ENCODE assay signal across 10 cellular contexts in genomic region chr11:3836903-3837302, GRCh38. TPM values are rescaled to one million over a fixed set of nuclear protein-coding genes. Genes with fewer than 3 reads are reported as not detected.
A peak's percentile ranks its signal among the peaks of the same experiment; 100 is the strongest.
DNase-seq lines count a peak whose midpoint lies in the region; ATAC-seq, FAIRE-seq and TF ChIP-seq lines count a peak whose summit lies in the region.
"Had no signal": no experiment of that assay in that cellular context is flagged by ENCODE, and none has a peak within 500 bp of the region (broad histone marks: within the 10 kb centered on the region; RNA-seq: fewer than 3 reads in every experiment).

No MANE protein-coding gene starts in this region.

- no peak for DNase-seq in HepG2 (ENCODE audit: low spot score)
- DNase-seq in activated effector memory CD4-positive, alpha-beta T cell treated with Interleukin-2 at 50 U/mL for 16 hours, result peak; percentile 45
- no peak for DNase-seq in lung (ENCODE audit: low spot score)
- peak; percentile 78 to 79 for DNase-seq in aorta
- no peak for DNase-seq in DMS53 treated with DMSO at 0.1 percent for 48 hours (lab: John Stamatoyannopoulos, UW; ENCODE audit: unreplicated experiment)
- DNase-seq in ovary, result no peak
- no peak for DNase-seq in BE2C
- DNase-seq: ACHN, NCI-H1092 had no signal

- TF ChIP-seq POLR2A in HepG2 (IDR thresholded peaks at IDR 0.05; ENCODE audit: insufficient read depth in 1 of 2, low read depth in 2 of 2, low read length in 2 of 2) (no peak), ovary (IDR thresholded peaks at IDR 0.05) (no peak)

- H3K4me3 ChIP-seq in liver (ENCODE audit: low read depth in 1 of 3, low read length in 3 of 3) (no peak overlapping the region), HepG2 (replicated peaks in 1 of 3; ENCODE audit: insufficient read depth in 1 of 3, low read depth in 2 of 3, low read length in 3 of 3) (no peak overlapping the region), lung (no peak overlapping the region), aorta (ENCODE audit: low read length in 2 of 2) (no peak overlapping the region), ovary (no peak overlapping the region), BE2C (ENCODE audit: low read depth, low read length) (no peak overlapping the region)

- WGBS in liver, result 77% methylated on average over 5 of the region's 5 CpGs
- WGBS in HepG2 (ENCODE audit: low lambda C conversion rate), result 94% methylated on average over 5 of the region's 5 CpGs
- 30 to 52% methylated on average over 4 to 5 of the region's 5 CpGs for WGBS in lung, 2 donors
- WGBS in aorta, 2 donors, result 88 to 96% methylated on average over 5 of the region's 5 CpGs
- WGBS in ovary, 3 donors, result 57 to 64% (median 60%) methylated on average over 5 of the region's 5 CpGs

- H3K9ac ChIP-seq in liver (ENCODE audit: low read depth in 1 of 2, low read length in 2 of 2), result peak overlapping the region in 1 of 2 donors; percentile 16
- no peak overlapping the region for H3K9ac ChIP-seq in HepG2 (ENCODE audit: insufficient read depth, low read depth, low read length)

- H2AFZ ChIP-seq in HepG2 (ENCODE audit: low read length), result no peak overlapping the region

- FAIRE-seq in HepG2 (lab: Jason Lieb, UNC), result no peak

- in situ Hi-C loops in HepG2 (cut with HindIII; ENCODE audit: extremely low pct_ligation_motif_present, low pct_unique_long_range_greater_than_20kb), result no loop called here

- no peak for TF ChIP-seq EP300 in HepG2 (IDR thresholded peaks at IDR 0.05; ENCODE audit: low read depth in 2 of 2, low read length in 2 of 2)
- TF ChIP-seq EP300 in HepG2 (CRISPR knock-in tag; IDR thresholded peaks at IDR 0.05; ENCODE audit: borderline replicate concordance), result no peak
- no peak for TF ChIP-seq EP300 in ovary (IDR thresholded peaks at IDR 0.05)

- TF ChIP-seq RAD21 in liver (IDR thresholded peaks at IDR 0.05) (no peak), HepG2 (CRISPR knock-in tag; IDR thresholded peaks at IDR 0.05) (no peak)

- intact Hi-C loops in HepG2 (cut with micrococcal nuclease; ENCODE audit: unreplicated experiment) (no loop called here), aorta (cut with DNase I) (no loop called here), ovary (cut with DNase I) (loop anchor here in 1 of 4 donors (5.0 kb wide), 1 partner anchor 40 kb away; the partner anchor contains the start of gene NUP98)

- H3K27me3 ChIP-seq in liver (ENCODE audit: control insufficient read depth in 4 of 4, insufficient read depth in 4 of 4, low read length in 3 of 4), result no peaks in the 10 kb centered on the region
- no peaks in the 10 kb centered on the region; a peak in 1 of 5 replicates for H3K27me3 ChIP-seq in HepG2 (ENCODE audit: control insufficient read depth in 1 of 2, insufficient read depth in 2 of 2, low read length in 2 of 2)
- no peaks in the 10 kb centered on the region for H3K27me3 ChIP-seq in lung (ENCODE audit: control insufficient read depth, insufficient read depth)
- no peaks in the 10 kb centered on the region for H3K27me3 ChIP-seq in aorta (ENCODE audit: control insufficient read depth in 1 of 2, insufficient read depth in 2 of 2, low read length in 1 of 2)
- no peaks in the 10 kb centered on the region for H3K27me3 ChIP-seq in ovary
- no peaks in the 10 kb centered on the region for H3K27me3 ChIP-seq in BE2C

- POLR2A ChIA-PET in HepG2 (lab: Yijun Ruan, JAX), result no interaction called here

- CTCF ChIA-PET in HepG2 (lab: Yijun Ruan, JAX; ENCODE audit: low intra/inter-chr PET ratio, low total read pairs), result no interaction called here

- TF ChIP-seq CTCF in liver (IDR thresholded peaks at IDR 0.05; ENCODE audit: low read depth, low read length, missing input control) (no peak), HepG2 (CRISPR knock-in tag; IDR thresholded peaks at IDR 0.05) (no peak), lung (IDR thresholded peaks at IDR 0.05; ENCODE audit: control extremely low read depth, extremely low read depth) (no peak), ovary (IDR thresholded peaks at IDR 0.05) (no peak), BE2C (IDR thresholded peaks at IDR 0.05; ENCODE audit: low read depth, low read length) (no peak)

- no peak overlapping the region for H3K4me2 ChIP-seq in HepG2 (ENCODE audit: low read depth, low read length)

- H3K36me3 ChIP-seq in liver (ENCODE audit: control insufficient read depth in 4 of 4, insufficient read depth in 3 of 4, low read depth in 1 of 4, low read length in 3 of 4), result no peaks in the 10 kb centered on the region
- H3K36me3 ChIP-seq in HepG2 (replicated peaks in 1 of 2; ENCODE audit: control insufficient read depth in 1 of 2, insufficient read depth in 2 of 2, low read length in 2 of 2), result peaks cover 2 to 4% of the 10 kb centered on the region in 2 experiments; a peak in 4 of 5 replicates
- peaks cover 0 to 2% of the 10 kb centered on the region in 2 donors for H3K36me3 ChIP-seq in lung (ENCODE audit: control insufficient read depth in 2 of 2, insufficient read depth in 2 of 2, low read length in 2 of 2)
- no peaks in the 10 kb centered on the region for H3K36me3 ChIP-seq in aorta (ENCODE audit: control insufficient read depth in 1 of 2, insufficient read depth in 2 of 2, low read length in 1 of 2)
- H3K36me3 ChIP-seq in ovary, result no peaks in the 10 kb centered on the region
- no peaks in the 10 kb centered on the region for H3K36me3 ChIP-seq in BE2C

- H4K20me1 ChIP-seq in HepG2 (ENCODE audit: insufficient read depth, low read length), result peaks cover 5% of the 10 kb centered on the region; the same call in 1 of the 2 replicates

- no peak for ATAC-seq in HepG2
- ATAC-seq in lung (ENCODE audit: insufficient read depth, low FRiP score), result no peak
- ATAC-seq in aorta (ENCODE audit: low FRiP score), result no peak

- H3K4me1 ChIP-seq in liver (ENCODE audit: control insufficient read depth in 4 of 4, insufficient read depth in 4 of 4, low read length in 3 of 4), result peaks cover 0 to 24% (median 10%) of the 10 kb centered on the region in 4 donors
- H3K4me1 ChIP-seq in HepG2 (ENCODE audit: insufficient read depth, low read length), result peaks cover 64% of the 10 kb centered on the region
- H3K4me1 ChIP-seq in lung (ENCODE audit: control insufficient read depth in 2 of 2, insufficient read depth in 2 of 2, low read length in 2 of 2), result peaks cover 26 to 44% of the 10 kb centered on the region in 2 donors
- H3K4me1 ChIP-seq in aorta (ENCODE audit: control insufficient read depth in 1 of 2, insufficient read depth in 2 of 2, low read length in 2 of 2), result no peaks in the 10 kb centered on the region
- peaks cover 17% of the 10 kb centered on the region for H3K4me1 ChIP-seq in ovary (ENCODE audit: insufficient read depth)
- no peaks in the 10 kb centered on the region for H3K4me1 ChIP-seq in BE2C

- H3K9me3 ChIP-seq in liver (ENCODE audit: control insufficient read depth in 4 of 4, low read length in 3 of 4) (no peaks in the 10 kb centered on the region), HepG2 (ENCODE audit: low read length) (no peaks in the 10 kb centered on the region), lung (ENCODE audit: control insufficient read depth in 2 of 2, insufficient read depth in 1 of 2, low read length in 1 of 2) (no peaks in the 10 kb centered on the region), aorta (ENCODE audit: control insufficient read depth, low read length) (no peaks in the 10 kb centered on the region), ovary (no peaks in the 10 kb centered on the region), BE2C (no peaks in the 10 kb centered on the region)

- peaks cover 27% of the 10 kb centered on the region for H3K79me2 ChIP-seq in HepG2 (ENCODE audit: insufficient read depth, low read length)

- peak overlapping the region; percentile 73 to 94 for H3K27ac ChIP-seq in liver (ENCODE audit: low read depth in 1 of 2, low read length in 2 of 2)
- H3K27ac ChIP-seq in HepG2 (ENCODE audit: extremely low read length, insufficient read depth, low read length), result no peak overlapping the region
- H3K27ac ChIP-seq in lung (ENCODE audit: low read depth in 1 of 2, low read length in 1 of 2), result peak overlapping the region; percentile 46 to 76
- H3K27ac ChIP-seq in aorta (ENCODE audit: low read depth in 1 of 2, low read length in 2 of 2), result no peak overlapping the region
- no peak overlapping the region for H3K27ac ChIP-seq in ovary

- no TSS peak for BruUV-seq in HepG2 (replicated peaks; lab: Mats Ljungman, UMichigan)

RNA-seq across cellular contexts. Expression of gene RHOG, which starts 3.9 kb away (rescaled TPM):
- 10 to 100 TPM in 1 of 2 donors, 1 to 10 TPM in 1; 7.4 to 13.8 TPM for total RNA-seq in liver
- polyA plus RNA-seq in liver, result 10 to 100 TPM; 21.9 to 32.9 TPM
- total RNA-seq in HepG2 (2016; rRNA removed; fragmentation: Illumina TruSeq; extraction: Trizol), result 7.7 TPM in 2 replicates
- 2.6 and 3.6 TPM in 2 replicates for total RNA-seq in HepG2 (2016; cell fraction: cytosol; rRNA removed; fragmentation: Illumina TruSeq; extraction: Trizol; ENCODE audit: low read depth)
- 5.8 and 6.8 TPM in 2 replicates for total RNA-seq in HepG2 (2016; cell fraction: insoluble cytoplasmic fraction; rRNA removed; fragmentation: Illumina TruSeq; extraction: Trizol)
- total RNA-seq in HepG2 (2016; cell fraction: membrane; rRNA removed; fragmentation: Illumina TruSeq; extraction: Trizol), result 5.8 and 7.4 TPM in 2 replicates
- 5.9 and 6.2 TPM in 2 replicates for total RNA-seq in HepG2 (2016; cell fraction: nucleus; rRNA removed; fragmentation: Illumina TruSeq; extraction: Trizol)
- 23.4 and 27.1 TPM in 2 replicates for polyA plus RNA-seq in HepG2 (2011; rRNA removed)
- polyA plus RNA-seq in HepG2 (2011; cell fraction: cytosol; rRNA removed), result 28.2 and 39.4 TPM in 2 replicates
- 16.2 and 18.8 TPM in 2 replicates for polyA plus RNA-seq in HepG2 (2011; cell fraction: nucleus; rRNA removed)
- polyA plus RNA-seq in HepG2 (2012), result 15.8 and 27.4 TPM in 2 replicates
- polyA plus RNA-seq in HepG2 (2016; cell fraction: cytosol; fragmentation: Illumina TruSeq; extraction: Trizol; ENCODE audit: low read depth), result 9.6 and 10.7 TPM in 2 replicates
- 21.0 and 25.0 TPM in 2 replicates for polyA plus RNA-seq in HepG2 (2016; cell fraction: insoluble cytoplasmic fraction; fragmentation: Illumina TruSeq; extraction: Trizol; ENCODE audit: low read depth)
- polyA plus RNA-seq in HepG2 (2016; cell fraction: membrane; fragmentation: Illumina TruSeq; extraction: Trizol; ENCODE audit: low read depth), result 18.5 and 19.3 TPM in 2 replicates
- 22.3 and 26.4 TPM in 2 replicates for polyA plus RNA-seq in HepG2 (2016; cell fraction: nucleus; fragmentation: Illumina TruSeq; extraction: Trizol; ENCODE audit: insufficient read depth, low read depth)
- 83.5 and 114 TPM in 2 replicates for polyA minus RNA-seq in HepG2 (2011; rRNA and poly(A)+ RNA removed; ENCODE audit: low replicate concordance)
- polyA minus RNA-seq in HepG2 (2011; cell fraction: cytosol; rRNA and poly(A)+ RNA removed), result 21.8 and 27.6 TPM in 2 replicates
- 11.5 and 17.4 TPM in 2 replicates for polyA minus RNA-seq in HepG2 (2011; cell fraction: nucleus; rRNA and poly(A)+ RNA removed)
- 10 to 100 TPM; 15.4 to 95.8 TPM for total RNA-seq in lung
- polyA plus RNA-seq in lung, result 100 to 1,000 TPM in 1 of 2 donors, 10 to 100 TPM in 1; 69.4 to 287 TPM
- 10 to 100 TPM; 54.5 to 58.5 TPM for total RNA-seq in aorta
- polyA plus RNA-seq in aorta, result 10 to 100 TPM; 48.6 to 61.0 TPM
- total RNA-seq in ovary, result 10 to 100 TPM; 23.6 to 49.2 (median 39.6) TPM
- polyA plus RNA-seq in ovary, result 10 to 100 TPM; 23.3 to 41.0 TPM
- 130 TPM for polyA plus RNA-seq in BE2C (2012; ENCODE audit: insufficient read depth, insufficient read length, low read depth)

RNA-seq across cellular contexts. Expression of gene STIM1, which starts 18.6 kb away (rescaled TPM):
- total RNA-seq in liver (10 to 100 TPM; 21.6 to 42.9 TPM), HepG2 (2016; rRNA removed; fragmentation: Illumina TruSeq; extraction: Trizol) (16.3 and 19.2 TPM in 2 replicates), lung (10 to 100 TPM; 49.7 to 56.4 TPM), aorta (10 to 100 TPM; 63.4 to 69.5 TPM), ovary (10 to 100 TPM; 26.1 to 68.5 (median 58.7) TPM)
- polyA plus RNA-seq in liver (10 to 100 TPM; 19.7 to 28.5 TPM), HepG2 (2011; rRNA removed) (28.5 and 33.3 TPM in 2 replicates), lung (10 to 100 TPM; 12.1 to 32.6 TPM), aorta (10 to 100 TPM; 14.9 to 34.1 TPM), ovary (10 to 100 TPM; 54.7 to 75.2 TPM)
- 4.1 and 5.8 TPM in 2 replicates for total RNA-seq in HepG2 (2016; cell fraction: cytosol; rRNA removed; fragmentation: Illumina TruSeq; extraction: Trizol; ENCODE audit: low read depth)
- total RNA-seq in HepG2 (2016; cell fraction: insoluble cytoplasmic fraction; rRNA removed; fragmentation: Illumina TruSeq; extraction: Trizol), result 10.3 and 20.0 TPM in 2 replicates
- 9.1 and 11.2 TPM in 2 replicates for total RNA-seq in HepG2 (2016; cell fraction: membrane; rRNA removed; fragmentation: Illumina TruSeq; extraction: Trizol)
- 32.4 and 32.5 TPM in 2 replicates for total RNA-seq in HepG2 (2016; cell fraction: nucleus; rRNA removed; fragmentation: Illumina TruSeq; extraction: Trizol)
- 25.0 and 31.9 TPM in 2 replicates for polyA plus RNA-seq in HepG2 (2011; cell fraction: cytosol; rRNA removed)
- polyA plus RNA-seq in HepG2 (2011; cell fraction: nucleus; rRNA removed), result 53.3 and 57.1 TPM in 2 replicates
- 41.4 and 42.4 TPM in 2 replicates for polyA plus RNA-seq in HepG2 (2012)
- 2.6 TPM in 2 replicates for polyA plus RNA-seq in HepG2 (2016; cell fraction: cytosol; fragmentation: Illumina TruSeq; extraction: Trizol; ENCODE audit: low read depth)
- polyA plus RNA-seq in HepG2 (2016; cell fraction: insoluble cytoplasmic fraction; fragmentation: Illumina TruSeq; extraction: Trizol; ENCODE audit: low read depth), result 10.3 and 12.6 TPM in 2 replicates
- 7.0 and 7.4 TPM in 2 replicates for polyA plus RNA-seq in HepG2 (2016; cell fraction: membrane; fragmentation: Illumina TruSeq; extraction: Trizol; ENCODE audit: low read depth)
- 37.7 and 37.8 TPM in 2 replicates for polyA plus RNA-seq in HepG2 (2016; cell fraction: nucleus; fragmentation: Illumina TruSeq; extraction: Trizol; ENCODE audit: insufficient read depth, low read depth)
- 46.4 and 107 TPM in 2 replicates for polyA minus RNA-seq in HepG2 (2011; rRNA and poly(A)+ RNA removed; ENCODE audit: low replicate concordance)
- 35.8 and 57.5 TPM in 2 replicates for polyA minus RNA-seq in HepG2 (2011; cell fraction: cytosol; rRNA and poly(A)+ RNA removed)
- polyA minus RNA-seq in HepG2 (2011; cell fraction: nucleus; rRNA and poly(A)+ RNA removed), result 43.4 and 64.5 TPM in 2 replicates
- polyA plus RNA-seq in BE2C (2012; ENCODE audit: insufficient read depth, insufficient read length, low read depth), result 29.2 TPM

RNA-seq across cellular contexts. Expression of gene PGAP2, which starts 28.5 kb away (rescaled TPM):
- 10 to 100 TPM; 11.6 to 12.3 TPM for total RNA-seq in liver
- 10 to 100 TPM in 1 of 2 donors, 1 to 10 TPM in 1; 10.0 to 14.8 TPM for polyA plus RNA-seq in liver
- 16.8 and 21.5 TPM in 2 replicates for total RNA-seq in HepG2 (2016; rRNA removed; fragmentation: Illumina TruSeq; extraction: Trizol)
- 20.3 and 25.5 TPM in 2 replicates for total RNA-seq in HepG2 (2016; cell fraction: cytosol; rRNA removed; fragmentation: Illumina TruSeq; extraction: Trizol; ENCODE audit: low read depth)
- total RNA-seq in HepG2 (2016; cell fraction: insoluble cytoplasmic fraction; rRNA removed; fragmentation: Illumina TruSeq; extraction: Trizol), result 17.1 and 19.6 TPM in 2 replicates
- 36.5 and 42.1 TPM in 2 replicates for total RNA-seq in HepG2 (2016; cell fraction: membrane; rRNA removed; fragmentation: Illumina TruSeq; extraction: Trizol)
- 16.9 and 22.3 TPM in 2 replicates for total RNA-seq in HepG2 (2016; cell fraction: nucleus; rRNA removed; fragmentation: Illumina TruSeq; extraction: Trizol)
- 46.8 and 47.8 TPM in 2 replicates for polyA plus RNA-seq in HepG2 (2011; rRNA removed)
- 34.6 and 41.7 TPM in 2 replicates for polyA plus RNA-seq in HepG2 (2011; cell fraction: cytosol; rRNA removed)
- polyA plus RNA-seq in HepG2 (2011; cell fraction: nucleus; rRNA removed), result 70.5 and 72.6 TPM in 2 replicates
- polyA plus RNA-seq in HepG2 (2012), result 17.5 and 20.8 TPM in 2 replicates
- 42.7 and 51.8 TPM in 2 replicates for polyA plus RNA-seq in HepG2 (2016; cell fraction: cytosol; fragmentation: Illumina TruSeq; extraction: Trizol; ENCODE audit: low read depth)
- 29.8 and 30.5 TPM in 2 replicates for polyA plus RNA-seq in HepG2 (2016; cell fraction: insoluble cytoplasmic fraction; fragmentation: Illumina TruSeq; extraction: Trizol; ENCODE audit: low read depth)
- 58.5 and 61.9 TPM in 2 replicates for polyA plus RNA-seq in HepG2 (2016; cell fraction: membrane; fragmentation: Illumina TruSeq; extraction: Trizol; ENCODE audit: low read depth)
- 62.7 and 64.3 TPM in 2 replicates for polyA plus RNA-seq in HepG2 (2016; cell fraction: nucleus; fragmentation: Illumina TruSeq; extraction: Trizol; ENCODE audit: insufficient read depth, low read depth)
- 72.3 and 77.1 TPM in 2 replicates for polyA minus RNA-seq in HepG2 (2011; rRNA and poly(A)+ RNA removed; ENCODE audit: low replicate concordance)
- 15.6 and 19.4 TPM in 2 replicates for polyA minus RNA-seq in HepG2 (2011; cell fraction: cytosol; rRNA and poly(A)+ RNA removed)
- polyA minus RNA-seq in HepG2 (2011; cell fraction: nucleus; rRNA and poly(A)+ RNA removed), result 9.1 and 11.2 TPM in 2 replicates
- 10 to 100 TPM; 22.4 to 23.6 TPM for total RNA-seq in lung
- polyA plus RNA-seq in lung, result 10 to 100 TPM; 17.5 to 19.4 TPM
- total RNA-seq in aorta, result 10 to 100 TPM in 1 of 2 donors, 1 to 10 TPM in 1; 6.8 to 17.7 TPM
- polyA plus RNA-seq in aorta, result 10 to 100 TPM in 1 of 2 donors, 1 to 10 TPM in 1; 3.9 to 11.0 TPM
- 10 to 100 TPM in 5 of 7 donors, 1 to 10 TPM in 2; 7.7 to 17.6 (median 10.9) TPM for total RNA-seq in ovary
- polyA plus RNA-seq in ovary, result 10 to 100 TPM; 13.1 to 15.3 TPM
- 9.8 TPM for polyA plus RNA-seq in BE2C (2012; ENCODE audit: insufficient read depth, insufficient read length, low read depth)

RNA-seq across cellular contexts. Expression of gene NUP98, which starts 39.5 kb away (rescaled TPM):
- total RNA-seq in liver (10 to 100 TPM; 68.9 to 75.0 TPM), HepG2 (2016; rRNA removed; fragmentation: Illumina TruSeq; extraction: Trizol) (85.3 and 126 TPM in 2 replicates), lung (100 to 1,000 TPM in 1 of 2 donors, 10 to 100 TPM in 1; 67.1 to 109 TPM), aorta (10 to 100 TPM; 72.7 to 78.6 TPM), ovary (100 to 1,000 TPM in 3 of 7 donors, 10 to 100 TPM in 4; 59.4 to 126 (median 94.5) TPM)
- polyA plus RNA-seq in liver (10 to 100 TPM; 10.9 to 18.8 TPM), HepG2 (2011; rRNA removed) (73.6 and 76.6 TPM in 2 replicates), lung (10 to 100 TPM; 16.6 to 52.3 TPM), aorta (10 to 100 TPM; 16.3 to 17.9 TPM), ovary (10 to 100 TPM; 38.5 to 67.4 TPM)
- total RNA-seq in HepG2 (2016; cell fraction: cytosol; rRNA removed; fragmentation: Illumina TruSeq; extraction: Trizol; ENCODE audit: low read depth), result 43.1 and 51.6 TPM in 2 replicates
- 89.3 and 123 TPM in 2 replicates for total RNA-seq in HepG2 (2016; cell fraction: insoluble cytoplasmic fraction; rRNA removed; fragmentation: Illumina TruSeq; extraction: Trizol)
- 26.3 and 32.0 TPM in 2 replicates for total RNA-seq in HepG2 (2016; cell fraction: membrane; rRNA removed; fragmentation: Illumina TruSeq; extraction: Trizol)
- total RNA-seq in HepG2 (2016; cell fraction: nucleus; rRNA removed; fragmentation: Illumina TruSeq; extraction: Trizol), result 76.7 and 93.4 TPM in 2 replicates
- polyA plus RNA-seq in HepG2 (2011; cell fraction: cytosol; rRNA removed), result 69.6 and 79.5 TPM in 2 replicates
- 104 and 106 TPM in 2 replicates for polyA plus RNA-seq in HepG2 (2011; cell fraction: nucleus; rRNA removed)
- polyA plus RNA-seq in HepG2 (2012), result 30.9 and 40.3 TPM in 2 replicates
- 3.7 and 4.0 TPM in 2 replicates for polyA plus RNA-seq in HepG2 (2016; cell fraction: cytosol; fragmentation: Illumina TruSeq; extraction: Trizol; ENCODE audit: low read depth)
- 75.4 and 87.3 TPM in 2 replicates for polyA plus RNA-seq in HepG2 (2016; cell fraction: insoluble cytoplasmic fraction; fragmentation: Illumina TruSeq; extraction: Trizol; ENCODE audit: low read depth)
- polyA plus RNA-seq in HepG2 (2016; cell fraction: membrane; fragmentation: Illumina TruSeq; extraction: Trizol; ENCODE audit: low read depth), result 7.2 and 10.0 TPM in 2 replicates
- 69.6 and 70.2 TPM in 2 replicates for polyA plus RNA-seq in HepG2 (2016; cell fraction: nucleus; fragmentation: Illumina TruSeq; extraction: Trizol; ENCODE audit: insufficient read depth, low read depth)
- polyA minus RNA-seq in HepG2 (2011; rRNA and poly(A)+ RNA removed; ENCODE audit: low replicate concordance), result 297 and 701 TPM in 2 replicates
- 83.2 and 92.9 TPM in 2 replicates for polyA minus RNA-seq in HepG2 (2011; cell fraction: cytosol; rRNA and poly(A)+ RNA removed)
- polyA minus RNA-seq in HepG2 (2011; cell fraction: nucleus; rRNA and poly(A)+ RNA removed), result 87.9 and 109 TPM in 2 replicates
- 36.4 TPM for polyA plus RNA-seq in BE2C (2012; ENCODE audit: insufficient read depth, insufficient read length, low read depth)

Comparison
In these comparisons a context has a peak if more than half of its experiments do, and no peak if none do; other contexts are left out.
1. H3K27ac ChIP-seq: peak in liver (2 of 2) and lung (2 of 2); none in HepG2 (single experiment), aorta (0 of 2) and ovary (0 of 2).
2. DNase-seq: peak in activated effector memory CD4-positive, alpha-beta T cell treated with Interleukin-2 at 50 U/mL for 16 hours (single experiment) and aorta (2 of 2); none in HepG2 (single experiment), lung (single experiment), DMS53 treated with DMSO at 0.1 percent for 48 hours (single experiment), ovary (0 of 5) and BE2C (single experiment).